Comparison of ENCODE assay signal across 11 cellular contexts in genomic region chr14:36662258-36662542, GRCh38. TPM values are rescaled to one million over a fixed set of nuclear protein-coding genes. Genes with fewer than 3 reads are reported as not detected.
DNase-seq lines count a peak whose midpoint lies in the region; ATAC-seq and TF ChIP-seq lines count a peak whose summit lies in the region.
"Had no signal": no experiment of that assay in that cellular context is flagged by ENCODE, and none has a peak within 500 bp of the region (broad histone marks: within the 10 kb centered on the region; RNA-seq: fewer than 3 reads in every experiment).

No MANE protein-coding gene starts in this region.

- CTCF ChIA-PET in CD8-positive, alpha-beta T cell (lab: Charles Lee): no interaction called here

- intact Hi-C loops in CD8-positive, alpha-beta T cell (cut with DNase I, micrococcal nuclease): no loop called here
- intact Hi-C loops in esophagus muscularis mucosa (cut with DNase I): no loop called here

- no peaks in the 10 kb centered on the region for H3K36me3 ChIP-seq in CD8-positive, alpha-beta T cell (ENCODE audit: insufficient read depth, low read length)
- no peaks in the 10 kb centered on the region for H3K36me3 ChIP-seq in MG63
- H3K36me3 ChIP-seq in esophagus muscularis mucosa: no peaks in the 10 kb centered on the region
- H3K36me3 ChIP-seq: neutrophil had no signal

- no peaks in the 10 kb centered on the region for H3K9me3 ChIP-seq in CD8-positive, alpha-beta T cell (ENCODE audit: low read length)
- H3K9me3 ChIP-seq in MG63 (no peaks in the 10 kb centered on the region), esophagus muscularis mucosa (no peaks in the 10 kb centered on the region)
- H3K9me3 ChIP-seq: neutrophil had no signal

- no peaks in the 10 kb centered on the region for H3K9me3 Mint-ChIP-seq in CD8-positive, alpha-beta T cell
- no peaks in the 10 kb centered on the region for H3K9me3 Mint-ChIP-seq in progenitor cell of endocrine pancreas (ENCODE audit: low read depth)

- POLR2A ChIA-PET in CD8-positive, alpha-beta T cell (lab: Charles Lee): no interaction called here

- peaks cover 39% of the 10 kb centered on the region for H3K4me1 Mint-ChIP-seq in CD8-positive, alpha-beta T cell (ENCODE audit: low read depth)
- H3K4me1 Mint-ChIP-seq in progenitor cell of endocrine pancreas (ENCODE audit: low read depth): peaks cover 32% of the 10 kb centered on the region

- peak overlapping the region; percentile 15 for H3K4me3 Mint-ChIP-seq in CD8-positive, alpha-beta T cell
- H3K4me3 Mint-ChIP-seq in progenitor cell of endocrine pancreas (ENCODE audit: low read depth): peak overlapping the region; percentile 70

- no peaks in the 10 kb centered on the region for H3K36me3 Mint-ChIP-seq in CD8-positive, alpha-beta T cell
- H3K36me3 Mint-ChIP-seq in progenitor cell of endocrine pancreas (ENCODE audit: insufficient read depth): no peaks in the 10 kb centered on the region

- ATAC-seq in CD8-positive, alpha-beta T cell: no peak
- ATAC-seq in GM19455 (IDR thresholded peaks at IDR 0.05; ENCODE audit: unreplicated experiment) (no peak), GM21381 (IDR thresholded peaks at IDR 0.05; ENCODE audit: unreplicated experiment) (no peak)

- no peak overlapping the region for H3K27ac ChIP-seq in CD8-positive, alpha-beta T cell (ENCODE audit: low read depth, low read length)
- peak overlapping the region in 1 of 4 donors; percentile 34 for H3K27ac ChIP-seq in esophagus muscularis mucosa (replicated peaks in 1 of 4)
- H3K27ac ChIP-seq: neutrophil had no signal

- no peak for TF ChIP-seq CTCF in CD8-positive, alpha-beta T cell (IDR thresholded peaks at IDR 0.05)
- TF ChIP-seq CTCF in esophagus muscularis mucosa (IDR thresholded peaks at IDR 0.05) (no peak), progenitor cell of endocrine pancreas (IDR thresholded peaks at IDR 0.05; ENCODE audit: unreplicated experiment) (no peak)

- H3K27me3 Mint-ChIP-seq in CD8-positive, alpha-beta T cell (ENCODE audit: low read depth): peaks cover 71% of the 10 kb centered on the region
- peaks cover 97% of the 10 kb centered on the region for H3K27me3 Mint-ChIP-seq in progenitor cell of endocrine pancreas

- H3K27ac Mint-ChIP-seq in CD8-positive, alpha-beta T cell: no peak overlapping the region
- H3K27ac Mint-ChIP-seq in progenitor cell of endocrine pancreas: no peak overlapping the region

- WGBS in esophagus muscularis mucosa: 1% methylated on average over 11 of the region's 11 CpGs

- TF ChIP-seq EP300 in esophagus muscularis mucosa (IDR thresholded peaks at IDR 0.05): no peak

- H3K27me3 ChIP-seq in CD8-positive, alpha-beta T cell (ENCODE audit: insufficient read depth, low read length): peaks cover 44% of the 10 kb centered on the region
- no peaks in the 10 kb centered on the region for H3K27me3 ChIP-seq in MG63
- peaks cover 24 to 100% (median 85%) of the 10 kb centered on the region in 4 donors for H3K27me3 ChIP-seq in esophagus muscularis mucosa

- no peak for TF ChIP-seq POLR2A in esophagus muscularis mucosa (IDR thresholded peaks at IDR 0.05; ENCODE audit: low read depth)

- H3K4me1 ChIP-seq in CD8-positive, alpha-beta T cell (ENCODE audit: insufficient read depth, low read length): peaks cover 24% of the 10 kb centered on the region
- H3K4me1 ChIP-seq in esophagus muscularis mucosa: peaks cover 56 to 79% (median 71%) of the 10 kb centered on the region in 4 donors

- H3K4me3 ChIP-seq in CD8-positive, alpha-beta T cell (ENCODE audit: low read depth, low read length): no peak overlapping the region
- H3K4me3 ChIP-seq in MG63 (peak overlapping the region; percentile 62), esophagus muscularis mucosa (peak overlapping the region; percentile 40 to 48 (median 44))

- DNase-seq in CD8-positive, alpha-beta T cell: no peak
- DNase-seq in MG63 (no peak), esophagus muscularis mucosa (ENCODE audit: extremely low spot score) (no peak), progenitor cell of endocrine pancreas (ENCODE audit: low spot score, unreplicated experiment) (no peak), middle frontal gyrus (ENCODE audit: extremely low spot score, low spot score) (no peak)
- no peak for DNase-seq in activated T-cell treated with anti-CD3 and anti-CD28 coated beads, Interleukin-2, amount 50 U/mL, for 48 hours
- DNase-seq: MV-4-11 had no signal

RNA-seq across cellular contexts. Expression of gene PAX9, which starts 0.5 kb away (rescaled TPM):
- total RNA-seq in CD8-positive, alpha-beta T cell: not detected
- 0.99 and 1.2 TPM in 2 replicates for total RNA-seq in MG63 (2014; rRNA removed; shearing (Covaris generic); ENCODE audit: low replicate concordance)
- total RNA-seq in esophagus muscularis mucosa: 1 to 10 TPM in 1 of 4 donors, under 1 TPM in 3; 0.50 to 2.1 (median 0.77) TPM
- 0.77 and 1.3 TPM in 2 replicates for total RNA-seq in progenitor cell of endocrine pancreas
- total RNA-seq: T-helper 2 cell treated with Interferon-gamma antibody and Interleukin-4, amounts not matched to agents 100 ng/mL and 5 ng/mL, for 36 hours had no signal
